Comparison of ENCODE assay signal across 8 cellular contexts in genomic region chr19:29665215-29665825, GRCh38. TPM values are rescaled to one million over a fixed set of nuclear protein-coding genes. Genes with fewer than 3 reads are reported as not detected.
A peak's percentile ranks its signal among the peaks of the same experiment; 100 is the strongest.
DNase-seq lines count a peak whose midpoint lies in the region; ATAC-seq and TF ChIP-seq lines count a peak whose summit lies in the region.

Gene PLEKHF1 (plus strand): TSS chr19:29665461. CDS start chr19:29673840, 8,379 bp downstream.

- no peaks in the 10 kb centered on the region for H3K27me3 ChIP-seq in layer of hippocampus (ENCODE audit: control insufficient read depth, insufficient read depth, low read length)

- peak within 1 kb of the TSS; percentile 82 for H3K4me3 ChIP-seq in AG04449 (ENCODE audit: low read depth, low read length)

- peak within 1 kb of the TSS; percentile 77 for H3K27ac ChIP-seq in layer of hippocampus (ENCODE audit: low read depth, low read length)

- peaks cover 70% of the 10 kb centered on the region for H3K4me1 Mint-ChIP-seq in chondrocyte (ENCODE audit: low read depth)

- no peaks in the 10 kb centered on the region for H3K9me3 Mint-ChIP-seq in chondrocyte (ENCODE audit: low read depth)

- POLR2A ChIA-PET in AG04449 (lab: Yijun Ruan, JAX) = interaction anchor here (0.7 to 1.3 kb wide), 2 partner anchors 59 to 64 kb away, joined by 3 to 5 read pairs; partner anchors contain the start of gene POP4

- TF ChIP-seq CTCF in AG04449 (IDR thresholded peaks at IDR 0.05; ENCODE audit: insufficient read depth, low read length, missing control alignments) (no peak), chondrocyte (IDR thresholded peaks at IDR 0.05) (peak; percentile 26)

- CTCF ChIA-PET in AG04449 (lab: Yijun Ruan, JAX) = interaction anchor here (1.0 to 10.2 kb wide), 5 partner anchors 9 to 57 kb away, joined by 4 to 140 read pairs (median 9); partner anchors contain the start of genes C19orf12 and POP4

- H3K36me3 Mint-ChIP-seq in chondrocyte (ENCODE audit: low read depth) = peaks cover 3% of the 10 kb centered on the region

- DNase-seq in AG04449 (ENCODE audit: low read depth, low spot score) (no peak), NCI-H2227 (lab: John Stamatoyannopoulos, UW; ENCODE audit: unreplicated experiment) (peak; percentile 99), chondrocyte (ENCODE audit: low spot score) (no peak)
- peak; percentile 69 to 82 for DNase-seq in activated CD4-positive, alpha-beta T cell treated with anti-CD3 and anti-CD28 coated beads for 24 hours (ENCODE audit: low read depth in 2 of 2)
- peak; percentile 60 to 84 (median 74) for DNase-seq in stimulated activated CD4-positive, alpha-beta T cell treated with anti-CD3 and anti-CD28 coated beads, Interleukin-1b, Interleukin-23, amount 100 ng/mL, for 24 hours (ENCODE audit: low read depth in 4 of 4, low spot score in 1 of 4)

- no peaks in the 10 kb centered on the region for H3K27me3 Mint-ChIP-seq in chondrocyte (ENCODE audit: low read depth)

- ATAC-seq in GM18519 (IDR thresholded peaks at IDR 0.05; ENCODE audit: low FRiP score, unreplicated experiment) (peak; percentile 76), HG03025 (IDR thresholded peaks at IDR 0.05; ENCODE audit: low FRiP score, unreplicated experiment) (peak; percentile 72)

- H3K27ac Mint-ChIP-seq in chondrocyte (ENCODE audit: unreplicated experiment) = peak within 1 kb of the TSS; percentile 99

- H3K4me3 Mint-ChIP-seq in chondrocyte (ENCODE audit: unreplicated experiment) = peak within 1 kb of the TSS; percentile 77

RNA-seq across cellular contexts. Expression of gene PLEKHF1, which starts in this region (rescaled TPM):
- 10.1 to 29.4 TPM (median 28.6 TPM) in 3 replicates for total RNA-seq in chondrocyte

Comparison
In these comparisons a context has a peak if more than half of its experiments do, and no peak if none do; other contexts are left out.
1. DNase-seq: peak in NCI-H2227 (single experiment), activated CD4-positive, alpha-beta T cell treated with anti-CD3 and anti-CD28 coated beads for 24 hours (2 of 2) and stimulated activated CD4-positive, alpha-beta T cell treated with anti-CD3 and anti-CD28 coated beads, Interleukin-1b, Interleukin-23, amount 100 ng/mL, for 24 hours (4 of 4); none in AG04449 (single experiment) and chondrocyte (single experiment).